Comparison of ENCODE assay signal across 18 cellular contexts in genomic region chr15:25883860-25884259, GRCh38. TPM values are rescaled to one million over a fixed set of nuclear protein-coding genes. Genes with fewer than 3 reads are reported as not detected.
DNase-seq lines count a peak whose midpoint lies in the region; ATAC-seq and TF ChIP-seq lines count a peak whose summit lies in the region.
"Had no signal": no experiment of that assay in that cellular context is flagged by ENCODE, and none has a peak within 500 bp of the region (broad histone marks: within the 10 kb centered on the region; RNA-seq: fewer than 3 reads in every experiment).

No MANE protein-coding gene starts in this region.

- H3K9me3 ChIP-seq in mucosa of descending colon, result peaks cover 4% of the 10 kb centered on the region
- H3K9me3 ChIP-seq: BLaER1, prostate gland, uterus had no signal

- no peak for TF ChIP-seq CTCF in mucosa of descending colon (IDR thresholded peaks at IDR 0.05)

- in situ Hi-C loops in KBM-7 (cut with MboI; ENCODE audit: low pct_unique_long_range_greater_than_20kb, low sequenced_read_pairs), result no loop called here

- peak overlapping the region; percentile 54 for H3K27ac ChIP-seq in epithelial cell of prostate
- H3K27ac ChIP-seq: BLaER1, prostate gland, uterus had no signal

- H3K4me1 ChIP-seq in mucosa of descending colon (ENCODE audit: low read depth), result no peaks in the 10 kb centered on the region
- H3K4me1 ChIP-seq: prostate gland, uterus had no signal

- no peaks in the 10 kb centered on the region for H3K36me3 ChIP-seq in mucosa of descending colon (ENCODE audit: low read depth)
- H3K36me3 ChIP-seq: BLaER1, prostate gland, uterus had no signal

- intact Hi-C loops in mucosa of descending colon (cut with DNase I, micrococcal nuclease), result no loop called here

- ATAC-seq in mucosa of descending colon, result peak; percentile 55

- DNase-seq in AG08395 (ENCODE audit: low spot score) (peak; percentile 80), M059J (ENCODE audit: low read depth) (peak; percentile 11), epithelial cell of prostate (ENCODE audit: low read depth, low spot score) (peak; percentile 78), mucosa of descending colon (no peak), NCI-H2227 treated with DMSO at 0.1 percent for 48 hours (lab: John Stamatoyannopoulos, UW) (no peak), medulla oblongata (ENCODE audit: extremely low spot score) (no peak), CD1c-positive myeloid dendritic cell (ENCODE audit: extremely low spot score) (no peak), KBM-7 (no peak)
- DNase-seq: activated CD4-positive, alpha-beta memory T cell treated with anti-CD3 and anti-CD28 coated beads, Interleukin-2, amount 10 ng/mL, durations not matched to agents 7 days and 5 days; activated gamma-delta T cell; caudate nucleus; GDM1; midbrain; NCI-H1417; stimulated activated CD4-positive, alpha-beta T cell treated with anti-CD3 and anti-CD28 coated beads, Interleukin-2, amount 100 ng/mL, for 48 hours; uterus had no signal

- H3K4me3 ChIP-seq in mucosa of descending colon, result no peak overlapping the region
- H3K4me3 ChIP-seq: BLaER1, prostate gland, uterus had no signal

RNA-seq across cellular contexts. Expression of gene ATP10A, which starts 20.7 kb away (rescaled TPM):
- total RNA-seq in M059J (2014; rRNA removed; shearing (Covaris generic)), result not detected in 2 replicates
- 1 to 10 TPM; 2.4 to 4.5 (median 2.7) TPM for total RNA-seq in mucosa of descending colon

Comparison
In these comparisons a context has a peak if more than half of its experiments do, and no peak if none do; other contexts are left out.
1. DNase-seq: peak in AG08395 (single experiment), M059J (single experiment) and epithelial cell of prostate (single experiment); none in mucosa of descending colon (0 of 3), NCI-H2227 treated with DMSO at 0.1 percent for 48 hours (single experiment), medulla oblongata (single experiment), CD1c-positive myeloid dendritic cell (single experiment) and KBM-7 (single experiment).